Comparison of ENCODE assay signal across 8 cellular contexts in the genomic region with DNA sequence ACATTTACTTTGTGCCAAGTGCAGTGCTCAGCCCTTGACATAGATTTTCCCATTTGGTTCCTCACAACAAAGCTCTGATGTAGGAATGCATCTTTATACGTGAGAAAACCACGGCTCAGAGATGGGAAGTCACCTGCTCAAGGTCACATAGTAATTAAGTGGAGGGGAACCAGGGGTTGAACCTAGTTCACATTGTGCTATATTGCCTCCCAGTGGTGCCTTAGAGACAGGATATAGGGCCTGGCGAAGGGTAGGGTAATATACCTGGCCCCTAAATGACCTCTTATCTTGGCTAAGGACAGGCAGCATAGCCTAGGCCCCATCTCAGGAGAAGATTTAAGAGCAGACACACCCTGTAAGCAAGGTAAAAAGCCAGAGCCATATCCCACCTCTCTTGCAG.
DNase-seq lines count a peak whose midpoint lies in the region; ATAC-seq and TF ChIP-seq lines count a peak whose summit lies in the region.

No MANE protein-coding gene starts in this region.

- no peaks in the 10 kb centered on the region for H3K27me3 Mint-ChIP-seq in activated CD8-positive, alpha-beta T cell treated with anti-CD3 and anti-CD28 coated beads, Interleukin-2, amount 10 ng/mL, durations not matched to agents 7 days and 5 days (ENCODE audit: low read depth)

- DNase-seq in activated CD8-positive, alpha-beta T cell treated with anti-CD3 and anti-CD28 coated beads, Interleukin-2, amount 10 ng/mL, durations not matched to agents 7 days and 5 days = peak; percentile 63
- no peak for DNase-seq in mesenchymal stem cell
- no peak for DNase-seq in D341Med (ENCODE audit: low spot score)
- no peak for DNase-seq in medulla oblongata (ENCODE audit: extremely low spot score)
- DNase-seq in tibial nerve (ENCODE audit: low spot score in 2 of 2) = no peak

- H3K4me1 ChIP-seq in mesenchymal stem cell (ENCODE audit: control insufficient read depth, insufficient read depth, low read depth, low read length) (peaks cover 10% of the 10 kb centered on the region), tibial nerve (peaks cover 0 to 18% (median 4%) of the 10 kb centered on the region in 4 donors)

- no peak for TF ChIP-seq EP300 in tibial nerve (IDR thresholded peaks at IDR 0.05)

- H3K27ac ChIP-seq in mesenchymal stem cell (ENCODE audit: low read length, poor library complexity, severe bottlenecking) (peak overlapping the region; percentile 98), tibial nerve (no peak overlapping the region)

- peak overlapping the region; percentile 96 for H2BK5ac ChIP-seq in mesenchymal stem cell (ENCODE audit: low read depth, low read length, poor library complexity, severe bottlenecking)

- TF ChIP-seq CTCF in tibial nerve (IDR thresholded peaks at IDR 0.05) = peak in 1 of 5 experiments; percentile 28

- no peaks in the 10 kb centered on the region for H3K36me3 Mint-ChIP-seq in activated CD8-positive, alpha-beta T cell treated with anti-CD3 and anti-CD28 coated beads, Interleukin-2, amount 10 ng/mL, durations not matched to agents 7 days and 5 days (ENCODE audit: low read depth)

- H3K18ac ChIP-seq in mesenchymal stem cell (ENCODE audit: low read depth in 1 of 2, low read length in 2 of 2) = no peak overlapping the region

- H3K9me3 ChIP-seq in mesenchymal stem cell (ENCODE audit: control insufficient read depth, low read length) (no peaks in the 10 kb centered on the region), tibial nerve (no peaks in the 10 kb centered on the region)

- no peak overlapping the region for H2AFZ ChIP-seq in mesenchymal stem cell (ENCODE audit: low read depth, low read length)

- no peak overlapping the region for H3K4me2 ChIP-seq in mesenchymal stem cell (ENCODE audit: low read length, poor library complexity, severe bottlenecking)

- 42% methylated on average over 3 of the region's 3 CpGs for WGBS in mesenchymal stem cell
- 67 to 75% methylated on average over 3 of the region's 3 CpGs for WGBS in tibial nerve, 2 donors

- POLR2A ChIA-PET in activated CD8-positive, alpha-beta T cell treated with anti-CD3 and anti-CD28 coated beads, Interleukin-2, amount 10 ng/mL, durations not matched to agents 7 days and 5 days (lab: Charles Lee) = interaction anchor here (0.8 kb wide), 1 partner anchor 58 kb away, joined by 3 read pairs; no protein-coding TSS in a partner anchor

- H2BK12ac ChIP-seq in mesenchymal stem cell (ENCODE audit: low read length in 2 of 2) = no peak overlapping the region

- no peak overlapping the region for H3K9ac ChIP-seq in mesenchymal stem cell (ENCODE audit: low read length)

- no peak for TF ChIP-seq POLR2A in tibial nerve (IDR thresholded peaks at IDR 0.05)

- H3K36me3 ChIP-seq in mesenchymal stem cell (ENCODE audit: control insufficient read depth in 1 of 2, insufficient read depth in 2 of 2, low read depth in 1 of 2, low read length in 2 of 2) (no peaks in the 10 kb centered on the region), tibial nerve (no peaks in the 10 kb centered on the region)

- H3K4me3 ChIP-seq in mesenchymal stem cell (ENCODE audit: insufficient read depth in 1 of 2, low read depth in 1 of 2, low read length in 2 of 2) = no peak overlapping the region
- no peak overlapping the region for H3K4me3 ChIP-seq in tibial nerve

- H4K8ac ChIP-seq in mesenchymal stem cell (ENCODE audit: low read length) = no peak overlapping the region

- CTCF ChIA-PET in activated CD8-positive, alpha-beta T cell treated with anti-CD3 and anti-CD28 coated beads, Interleukin-2, amount 10 ng/mL, durations not matched to agents 7 days and 5 days (lab: Charles Lee) = interaction anchor here (0.6 to 2.9 kb wide), 31 partner anchors 10 to 449 kb away, joined by 3 to 17 read pairs (median 4); no protein-coding TSS in a partner anchor

- ATAC-seq in GM18508 (IDR thresholded peaks at IDR 0.05; ENCODE audit: insufficient read depth, unreplicated experiment) (peak; percentile 68), HG02981 (IDR thresholded peaks at IDR 0.05; ENCODE audit: unreplicated experiment) (peak; percentile 78), HG03025 (IDR thresholded peaks at IDR 0.05; ENCODE audit: low FRiP score, unreplicated experiment) (no peak)
- ATAC-seq in activated CD8-positive, alpha-beta T cell treated with anti-CD3 and anti-CD28 coated beads, Interleukin-2, amount 10 ng/mL, durations not matched to agents 7 days and 5 days = peak; percentile 97

- H3K9me3 Mint-ChIP-seq in activated CD8-positive, alpha-beta T cell treated with anti-CD3 and anti-CD28 coated beads, Interleukin-2, amount 10 ng/mL, durations not matched to agents 7 days and 5 days (ENCODE audit: insufficient read depth) = no peaks in the 10 kb centered on the region

- H3K4me1 Mint-ChIP-seq in activated CD8-positive, alpha-beta T cell treated with anti-CD3 and anti-CD28 coated beads, Interleukin-2, amount 10 ng/mL, durations not matched to agents 7 days and 5 days (ENCODE audit: low read depth) = peaks cover 18% of the 10 kb centered on the region

- no peak overlapping the region for H3K23ac ChIP-seq in mesenchymal stem cell (ENCODE audit: low read length in 2 of 2)

- no peak overlapping the region for H3K14ac ChIP-seq in mesenchymal stem cell (ENCODE audit: low read length in 2 of 2)

- H3K27me3 ChIP-seq in mesenchymal stem cell (ENCODE audit: control insufficient read depth in 1 of 2, insufficient read depth in 1 of 2, low read length in 2 of 2) (no peaks in the 10 kb centered on the region), tibial nerve (no peaks in the 10 kb centered on the region)

- peaks cover under 1% of the 10 kb centered on the region for H3K79me1 ChIP-seq in mesenchymal stem cell (replicated peaks; ENCODE audit: low read length, poor library complexity, severe bottlenecking)

- no peak overlapping the region for H3K4me3 Mint-ChIP-seq in activated CD8-positive, alpha-beta T cell treated with anti-CD3 and anti-CD28 coated beads, Interleukin-2, amount 10 ng/mL, durations not matched to agents 7 days and 5 days

- H4K91ac ChIP-seq in mesenchymal stem cell (ENCODE audit: low read length) = no peak overlapping the region

- no peak overlapping the region for H2BK15ac ChIP-seq in mesenchymal stem cell (ENCODE audit: low read depth, poor library complexity, severe bottlenecking)

- H3K4ac ChIP-seq in mesenchymal stem cell (ENCODE audit: low read depth in 1 of 2, low read length in 2 of 2) = no peak overlapping the region

- peak overlapping the region; percentile 99 for H2AK5ac ChIP-seq in mesenchymal stem cell (ENCODE audit: low read length, severe bottlenecking)

- H2BK120ac ChIP-seq in mesenchymal stem cell (ENCODE audit: low read depth, low read length) = no peak overlapping the region

- H3K27ac Mint-ChIP-seq in activated CD8-positive, alpha-beta T cell treated with anti-CD3 and anti-CD28 coated beads, Interleukin-2, amount 10 ng/mL, durations not matched to agents 7 days and 5 days = no peak overlapping the region
